1 cellular context compared by ENCODE assay signal in the genomic region with DNA sequence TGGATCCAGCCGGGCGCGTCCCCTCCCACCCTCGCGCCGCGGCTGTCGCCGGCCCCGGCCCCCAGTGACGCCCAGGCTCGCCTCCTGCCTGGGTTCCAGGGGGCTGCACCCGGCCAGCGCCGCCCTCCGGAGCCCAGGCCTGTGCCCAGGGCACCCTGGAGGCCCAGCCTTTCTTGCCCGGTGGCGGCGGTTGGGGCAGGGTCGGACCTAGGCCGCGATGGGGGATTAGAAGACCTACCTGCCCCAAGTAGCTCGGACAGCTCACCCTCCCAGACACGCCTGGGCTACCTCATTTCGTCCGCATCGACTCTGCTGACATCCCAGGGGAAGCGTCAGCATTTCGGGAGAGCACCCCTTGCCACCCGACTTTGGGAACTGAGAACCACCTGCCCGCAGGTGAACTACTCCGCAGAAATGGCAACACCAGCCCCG.
TF ChIP-seq lines count a peak whose summit lies in the region.

No MANE protein-coding gene starts in this region.

TF ChIP-seq in H1, 55 proteins besides CTCF, POLR2A, EP300 and RAD21:
- TF ChIP-seq GABPA (IDR thresholded peaks at IDR 0.05; ENCODE audit: borderline replicate concordance, insufficient read depth, low read length): no peak
- TF ChIP-seq CBX5 (IDR thresholded peaks at IDR 0.05; ENCODE audit: low read depth, low read length): no peak
- TF ChIP-seq ZNF274 (IDR thresholded peaks at IDR 0.05; ENCODE audit: borderline replicate concordance, extremely low read depth, low read length): no peak
- no peak for TF ChIP-seq BRCA1 (IDR thresholded peaks at IDR 0.05; ENCODE audit: low read depth, low read length)
- no peak for TF ChIP-seq CHD1 (IDR thresholded peaks at IDR 0.05; ENCODE audit: low read depth, low read length)
- TF ChIP-seq, protein P1, sequence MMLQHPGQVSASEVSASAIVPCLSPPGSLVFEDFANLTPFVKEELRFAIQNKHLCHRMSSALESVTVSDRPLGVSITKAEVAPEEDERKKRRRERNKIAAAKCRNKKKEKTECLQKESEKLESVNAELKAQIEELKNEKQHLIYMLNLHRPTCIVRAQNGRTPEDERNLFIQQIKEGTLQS (IDR thresholded peaks at IDR 0.05; ENCODE audit: insufficient read depth, low read depth, low read length): no peak
- peak; percentile 4 for TF ChIP-seq ASH2L (IDR thresholded peaks at IDR 0.05; ENCODE audit: low read length)
- TF ChIP-seq EZH2 (IDR thresholded peaks at IDR 0.05; ENCODE audit: low read depth, low read length, severe bottlenecking): peak; percentile 23
